Comparison of ENCODE assay signal across 12 cellular contexts in the genomic region with DNA sequence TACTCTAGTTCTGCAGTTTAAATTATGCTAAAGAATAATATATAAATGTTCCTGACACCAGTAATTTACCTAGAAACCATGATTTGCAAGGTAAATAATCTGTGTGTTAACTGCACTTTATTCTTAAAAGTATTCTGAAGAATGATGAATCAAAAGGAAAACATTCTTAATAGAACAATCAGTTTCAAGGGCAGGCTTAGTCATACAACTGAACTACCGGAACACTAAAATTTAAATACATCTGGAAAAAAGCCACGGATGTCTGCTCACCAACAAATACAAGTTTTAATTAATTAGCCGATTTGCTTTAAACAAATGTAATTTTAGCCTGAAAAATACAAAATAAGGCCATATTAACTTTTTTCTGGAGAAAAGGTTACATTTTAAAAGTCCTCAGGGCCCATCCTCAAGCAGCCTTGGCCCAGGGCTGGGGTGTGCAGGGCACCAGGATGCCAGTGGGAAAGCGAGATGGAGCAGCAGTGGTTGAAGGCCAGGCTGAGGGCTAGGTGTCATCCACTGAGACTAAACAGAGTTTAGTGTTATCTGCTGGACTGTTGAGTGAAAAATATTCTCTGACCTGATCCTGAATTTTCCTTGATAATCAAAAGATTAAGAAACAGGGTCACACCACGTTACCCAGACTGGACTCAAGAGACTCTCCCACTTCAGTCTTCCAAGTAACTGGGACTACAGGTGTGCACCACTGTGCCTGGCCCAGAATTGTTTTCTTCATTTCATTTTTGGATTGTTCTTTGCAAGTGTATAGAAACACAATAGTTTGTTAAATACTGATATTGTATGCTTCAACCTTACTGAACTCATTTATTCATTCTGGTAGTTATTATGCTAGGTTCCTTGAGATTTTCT.
DNase-seq lines count a peak whose midpoint lies in the region; ATAC-seq, FAIRE-seq and TF ChIP-seq lines count a peak whose summit lies in the region.
"Had no signal": no experiment of that assay in that cellular context is flagged by ENCODE, and none has a peak within 500 bp of the region (broad histone marks: within the 10 kb centered on the region; RNA-seq: fewer than 3 reads in every experiment).

No MANE protein-coding gene starts in this region.

- peaks cover 72% of the 10 kb centered on the region for H3K4me1 ChIP-seq in HepG2 (ENCODE audit: insufficient read depth, low read length)
- H3K4me1 ChIP-seq in right lobe of liver, result peaks cover 0 to 47% (median 7%) of the 10 kb centered on the region in 4 donors
- peaks cover 52% of the 10 kb centered on the region for H3K4me1 ChIP-seq in mammary epithelial cell (ENCODE audit: insufficient read depth, low read length)
- peaks cover 0 to 3% of the 10 kb centered on the region in 2 donors for H3K4me1 ChIP-seq in kidney (ENCODE audit: control insufficient read depth in 1 of 2, insufficient read depth in 1 of 2, low read depth in 1 of 2, low read length in 2 of 2)
- H3K4me1 ChIP-seq: BLaER1 had no signal

- CTCF ChIA-PET in HepG2 (lab: Yijun Ruan, JAX; ENCODE audit: low intra/inter-chr PET ratio, low total read pairs) (no interaction called here), mammary epithelial cell (lab: Charles Lee; ENCODE audit: low non-redundant PET) (no interaction called here)

- POLR2A ChIA-PET in HepG2 (lab: Yijun Ruan, JAX), result interaction anchor here (1.0 kb wide), 1 partner anchor 10 kb away, joined by 3 read pairs; no protein-coding TSS in a partner anchor
- POLR2A ChIA-PET in naive thymus-derived CD8-positive, alpha-beta T cell (lab: Charles Lee), result no interaction called here

- intact Hi-C loops in HepG2 (cut with micrococcal nuclease; ENCODE audit: unreplicated experiment), result loop anchor here (1.0 kb wide), 1 partner anchor 9 kb away; no protein-coding TSS in a partner anchor
- intact Hi-C loops in right lobe of liver (cut with DNase I), result no loop called here
- intact Hi-C loops in mammary epithelial cell (cut with micrococcal nuclease), result no loop called here
- intact Hi-C loops in kidney (cut with DNase I), result no loop called here

- H3K4me3 ChIP-seq in HepG2 (replicated peaks in 1 of 3; ENCODE audit: insufficient read depth in 1 of 3, low read depth in 2 of 3, low read length in 3 of 3) (no peak overlapping the region), right lobe of liver (no peak overlapping the region), mammary epithelial cell (replicated peaks in 1 of 3; ENCODE audit: insufficient read depth in 1 of 3, low read depth in 2 of 3, low read length in 3 of 3) (no peak overlapping the region), kidney (ENCODE audit: low read length in 2 of 2) (no peak overlapping the region)
- H3K4me3 ChIP-seq: BLaER1, upper lobe of left lung had no signal

- DNase-seq in HepG2 (ENCODE audit: low spot score) (no peak), right lobe of liver (no peak), mammary epithelial cell (peak; percentile 67), kidney (no peak), SKM-1 (lab: John Stamatoyannopoulos, UW; ENCODE audit: unreplicated experiment) (no peak), T-helper 9 cell (no peak)
- no peak for DNase-seq in naive thymus-derived CD8-positive, alpha-beta T cell
- DNase-seq: activated CD4-positive, CD25-positive, alpha-beta regulatory T cell treated with anti-CD3 and anti-CD28 coated beads, Interleukin-2, amount 50 U/mL, for 72 hours; RPMI8226; upper lobe of left lung had no signal

- H3K4me2 ChIP-seq in HepG2 (ENCODE audit: low read depth, low read length), result no peak overlapping the region
- H3K4me2 ChIP-seq in mammary epithelial cell (ENCODE audit: insufficient read depth, low read depth, low read length), result peak overlapping the region; percentile 77
- H3K4me2 ChIP-seq: BLaER1 had no signal

- no peaks in the 10 kb centered on the region for H3K9me3 Mint-ChIP-seq in naive thymus-derived CD8-positive, alpha-beta T cell
- no peaks in the 10 kb centered on the region for H3K9me3 Mint-ChIP-seq in activated T-helper 17 cell treated with anti-CD3 and anti-CD28 coated beads, Interleukin-2, amount 50 U/mL, for 72 hours

- H3K27ac ChIP-seq in HepG2 (ENCODE audit: extremely low read length, insufficient read depth, low read length), result peak overlapping the region; percentile 76
- peak overlapping the region in 1 of 3 donors; percentile 83 for H3K27ac ChIP-seq in right lobe of liver
- peak overlapping the region; percentile 94 for H3K27ac ChIP-seq in mammary epithelial cell (ENCODE audit: insufficient read depth, low read depth, low read length)
- H3K27ac ChIP-seq in kidney (ENCODE audit: low read depth in 2 of 2, low read length in 2 of 2), result no peak overlapping the region
- H3K27ac ChIP-seq: BLaER1, upper lobe of left lung had no signal

- H3K79me2 ChIP-seq in HepG2 (ENCODE audit: insufficient read depth, low read length), result no peaks in the 10 kb centered on the region
- H3K79me2 ChIP-seq in mammary epithelial cell (ENCODE audit: insufficient read depth, low read length), result peaks cover 23% of the 10 kb centered on the region

- no peaks in the 10 kb centered on the region for H3K36me3 Mint-ChIP-seq in naive thymus-derived CD8-positive, alpha-beta T cell
- H3K36me3 Mint-ChIP-seq in activated T-helper 17 cell treated with anti-CD3 and anti-CD28 coated beads, Interleukin-2, amount 50 U/mL, for 72 hours (ENCODE audit: low read depth), result no peaks in the 10 kb centered on the region

- no peak for TF ChIP-seq RAD21 in HepG2 (CRISPR knock-in tag; IDR thresholded peaks at IDR 0.05)

- dilution Hi-C loops in mammary epithelial cell (cut with HindIII; ENCODE audit: low sequenced_read_pairs), result no loop called here

- H3K4me1 Mint-ChIP-seq in naive thymus-derived CD8-positive, alpha-beta T cell, result no peaks in the 10 kb centered on the region
- no peaks in the 10 kb centered on the region for H3K4me1 Mint-ChIP-seq in activated T-helper 17 cell treated with anti-CD3 and anti-CD28 coated beads, Interleukin-2, amount 50 U/mL, for 72 hours

- 91% methylated on average over 5 of the region's 5 CpGs for WGBS in HepG2 (ENCODE audit: low lambda C conversion rate)
- 60% methylated on average over 5 of the region's 5 CpGs for WGBS in right lobe of liver (ENCODE audit: insufficient coverage, low coverage, low lambda C conversion rate, missing lambda C conversion rate)
- 35% methylated on average over 5 of the region's 5 CpGs for WGBS in mammary epithelial cell (ENCODE audit: low coverage, missing lambda C conversion rate)

- H3K27me3 ChIP-seq in HepG2 (ENCODE audit: control insufficient read depth in 1 of 2, insufficient read depth in 2 of 2, low read length in 2 of 2) (no peaks in the 10 kb centered on the region), right lobe of liver (no peaks in the 10 kb centered on the region), mammary epithelial cell (ENCODE audit: insufficient read depth, low read length) (no peaks in the 10 kb centered on the region)
- H3K27me3 ChIP-seq: BLaER1, upper lobe of left lung had no signal

- H4K20me1 ChIP-seq in HepG2 (ENCODE audit: insufficient read depth, low read length), result no peaks in the 10 kb centered on the region
- no peaks in the 10 kb centered on the region for H4K20me1 ChIP-seq in mammary epithelial cell (ENCODE audit: insufficient read depth, low read length)
- H4K20me1 ChIP-seq: BLaER1 had no signal

- H3K9ac ChIP-seq in HepG2 (ENCODE audit: insufficient read depth, low read depth, low read length), result no peak overlapping the region
- H3K9ac ChIP-seq in mammary epithelial cell (ENCODE audit: insufficient read depth, low read length), result peak overlapping the region; percentile 41
- no peak overlapping the region for H3K9ac ChIP-seq in kidney (ENCODE audit: low read length in 2 of 2)
- H3K9ac ChIP-seq: BLaER1 had no signal

- in situ Hi-C loops in HepG2 (cut with HindIII; ENCODE audit: extremely low pct_ligation_motif_present, low pct_unique_long_range_greater_than_20kb) (no loop called here), mammary epithelial cell (cut with MboI; ENCODE audit: low sequenced_read_pairs in 2 of 2) (no loop called here)

- no peak for ATAC-seq in HepG2
- ATAC-seq in right lobe of liver, result no peak
- no peak for ATAC-seq in naive thymus-derived CD8-positive, alpha-beta T cell
- ATAC-seq in activated T-helper 17 cell treated with anti-CD3 and anti-CD28 coated beads, Interleukin-2, amount 50 U/mL, for 72 hours (replicated peaks), result no peak

- H3K36me3 ChIP-seq in HepG2 (replicated peaks in 1 of 2; ENCODE audit: control insufficient read depth in 1 of 2, insufficient read depth in 2 of 2, low read length in 2 of 2) (no peaks in the 10 kb centered on the region), right lobe of liver (no peaks in the 10 kb centered on the region), mammary epithelial cell (ENCODE audit: insufficient read depth, low read length) (peaks cover 2% of the 10 kb centered on the region), kidney (ENCODE audit: control insufficient read depth in 1 of 2, insufficient read depth in 2 of 2, low read length in 2 of 2) (no peaks in the 10 kb centered on the region)
- H3K36me3 ChIP-seq: BLaER1, upper lobe of left lung had no signal

- FAIRE-seq in HepG2 (lab: Jason Lieb, UNC) (no peak), kidney (lab: Jason Lieb, UNC) (peak; percentile 13)

- no peak for TF ChIP-seq CTCF in HepG2 (CRISPR knock-in tag; IDR thresholded peaks at IDR 0.05)
- no peak for TF ChIP-seq CTCF in right lobe of liver (IDR thresholded peaks at IDR 0.05)
- no peak for TF ChIP-seq CTCF in mammary epithelial cell (conservative IDR thresholded peaks at IDR 0.05 in 1 of 2, IDR thresholded peaks at IDR 0.05 in 1 of 2; ENCODE audit: extremely low read depth in 1 of 2, insufficient read depth in 1 of 2, low read depth in 1 of 2, low read length in 2 of 2)
- no peak for TF ChIP-seq CTCF in kidney (IDR thresholded peaks at IDR 0.05; ENCODE audit: borderline replicate concordance, extremely low read depth, insufficient read depth)

- BruUV-seq in HepG2 (replicated peaks; lab: Mats Ljungman, UMichigan) (no TSS peak), mammary epithelial cell (replicated peaks; lab: Mats Ljungman, UMichigan) (no TSS peak)

- H2AFZ ChIP-seq in HepG2 (ENCODE audit: low read length), result no peak overlapping the region
- peak overlapping the region; percentile 34 for H2AFZ ChIP-seq in mammary epithelial cell (ENCODE audit: low read depth, low read length)

- peaks cover 0 to 3% (median 0%) of the 10 kb centered on the region in 5 donors for H3K27me3 Mint-ChIP-seq in naive thymus-derived CD8-positive, alpha-beta T cell
- peaks cover 3% of the 10 kb centered on the region for H3K27me3 Mint-ChIP-seq in activated T-helper 17 cell treated with anti-CD3 and anti-CD28 coated beads, Interleukin-2, amount 50 U/mL, for 72 hours

- TF ChIP-seq EP300 in HepG2 (IDR thresholded peaks at IDR 0.05; ENCODE audit: low read depth in 2 of 2, low read length in 2 of 2) (no peak), HepG2 (CRISPR knock-in tag; IDR thresholded peaks at IDR 0.05; ENCODE audit: borderline replicate concordance) (no peak)

- TF ChIP-seq POLR2A in HepG2 (IDR thresholded peaks at IDR 0.05; ENCODE audit: insufficient read depth in 1 of 2, low read depth in 2 of 2, low read length in 2 of 2) (no peak), right lobe of liver (IDR thresholded peaks at IDR 0.05) (no peak)

- H3K4me3 Mint-ChIP-seq in naive thymus-derived CD8-positive, alpha-beta T cell, result no peak overlapping the region
- no peak overlapping the region for H3K4me3 Mint-ChIP-seq in activated T-helper 17 cell treated with anti-CD3 and anti-CD28 coated beads, Interleukin-2, amount 50 U/mL, for 72 hours

- H3K27ac Mint-ChIP-seq in naive thymus-derived CD8-positive, alpha-beta T cell, result no peak overlapping the region
- no peak overlapping the region for H3K27ac Mint-ChIP-seq in activated T-helper 17 cell treated with anti-CD3 and anti-CD28 coated beads, Interleukin-2, amount 50 U/mL, for 72 hours

- H3K9me3 ChIP-seq in HepG2 (ENCODE audit: low read length), result no peaks in the 10 kb centered on the region
- no peaks in the 10 kb centered on the region for H3K9me3 ChIP-seq in right lobe of liver
- no peaks in the 10 kb centered on the region for H3K9me3 ChIP-seq in mammary epithelial cell (replicated peaks; ENCODE audit: insufficient read depth, low read length)
- H3K9me3 ChIP-seq in kidney (ENCODE audit: control insufficient read depth in 1 of 2, low read length in 2 of 2), result no peaks in the 10 kb centered on the region
- H3K9me3 ChIP-seq: BLaER1, upper lobe of left lung had no signal

Comparison
In these comparisons a context has a peak if more than half of its experiments do, and no peak if none do; other contexts are left out.
1. H3K27ac ChIP-seq: peak in HepG2 (single experiment) and mammary epithelial cell (single experiment); none in kidney (0 of 2).